In genomic region chr13:52642131-52642530, GRCh38 we compare ENCODE assay signal across 11 cellular contexts.
"Had no signal": no experiment of that assay in that cellular context is flagged by ENCODE, and none has a peak within 500 bp of the region (broad histone marks: within the 10 kb centered on the region; RNA-seq: fewer than 3 reads in every experiment).

TSS of gene HNRNPA1L2 (plus strand) at chr13:52642431. CDS start at chr13:52642493, 62 bp downstream.

- H3K9me3 ChIP-seq: gastroesophageal sphincter, sigmoid colon, SJCRH30 had no signal

- H3K27me3 Mint-ChIP-seq: brain; effector memory CD8-positive, alpha-beta T cell had no signal

- H3K27ac Mint-ChIP-seq: effector memory CD8-positive, alpha-beta T cell had no signal

- H3K4me1 ChIP-seq: gastroesophageal sphincter, sigmoid colon, SJCRH30 had no signal

- H3K9me3 Mint-ChIP-seq: brain had no signal

- H3K27me3 ChIP-seq: gastroesophageal sphincter, sigmoid colon, SJCRH30 had no signal

- H3K27ac ChIP-seq: gastroesophageal sphincter, sigmoid colon, SJCRH30 had no signal

- H3K4me3 ChIP-seq: gastroesophageal sphincter, sigmoid colon, SJCRH30 had no signal

- ATAC-seq: effector memory CD8-positive, alpha-beta T cell; gastroesophageal sphincter had no signal

- DNase-seq: activated CD4-positive, CD25-positive, alpha-beta regulatory T cell; activated naive CD4-positive, alpha-beta T cell treated with Interleukin-2 at 50 U/mL for 16 hours; amniotic stem cell; effector memory CD8-positive, alpha-beta T cell; occipital lobe; sigmoid colon; SJCRH30; stimulated activated CD4-positive, alpha-beta T cell treated with anti-CD3 and anti-CD28 coated beads, Interleukin-12 subunit alpha, Interleukin-12 subunit beta, amount 100 ng/mL, for 4 hours; stimulated activated naive CD4-positive, alpha-beta T cell treated with Interleukin-2 at 50 U/mL for 16 hours had no signal

- H3K4me3 Mint-ChIP-seq: brain; effector memory CD8-positive, alpha-beta T cell had no signal
